In the genomic region with DNA sequence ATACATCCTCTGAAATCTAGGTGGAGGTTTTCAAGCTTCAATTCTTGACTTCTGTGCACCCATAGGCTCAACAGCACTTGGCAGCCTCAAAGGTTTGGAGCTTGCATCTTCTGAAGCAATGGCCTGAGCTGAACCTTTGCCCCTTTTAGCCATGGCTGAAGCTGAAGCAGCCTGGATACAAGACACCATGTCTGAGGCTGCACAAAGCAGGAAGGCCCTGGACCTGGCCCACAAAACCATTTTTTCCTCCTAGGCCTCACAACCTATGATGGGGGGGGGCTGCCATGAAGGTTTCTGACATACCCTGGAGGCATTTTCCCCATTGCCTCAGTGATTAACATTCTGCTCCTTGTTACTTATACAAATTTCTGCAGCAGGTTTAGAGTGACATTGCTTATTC, we compare ENCODE assay signal across 1 cellular context.
"Had no signal": no experiment of that assay in that cellular context is flagged by ENCODE, and none has a peak within 500 bp of the region (broad histone marks: within the 10 kb centered on the region; RNA-seq: fewer than 3 reads in every experiment).

No MANE protein-coding gene starts in this region.

- H3K4me3 ChIP-seq: GM12878 had no signal

- ATAC-seq: GM12878 had no signal
